Comparison of ENCODE assay signal across 8 cellular contexts in genomic region chr3:151379083-151379734, GRCh38. TPM values are rescaled to one million over a fixed set of nuclear protein-coding genes. Genes with fewer than 3 reads are reported as not detected.
DNase-seq lines count a peak whose midpoint lies in the region; ATAC-seq, FAIRE-seq and TF ChIP-seq lines count a peak whose summit lies in the region.

No MANE protein-coding gene starts in this region.

- no peaks in the 10 kb centered on the region for H3K79me1 ChIP-seq in H1 (ENCODE audit: low read depth, low read length)

- H4K8ac ChIP-seq in H1 (ENCODE audit: extremely low read depth, insufficient read depth, low read length): no peak overlapping the region

- H2BK15ac ChIP-seq in H1 (ENCODE audit: low read length): no peak overlapping the region

- DNase-seq in D341Med (ENCODE audit: low spot score) (peak; percentile 68), GM20000 (ENCODE audit: low spot score) (peak; percentile 13), NCI-H460 (ENCODE audit: extremely low read depth, low read depth) (peak; percentile 1), H1 (ENCODE audit: low read depth in 1 of 2, low spot score in 2 of 2) (peak in 1 of 2 experiments; percentile 63), osteoblast (ENCODE audit: insufficient read length, low spot score, missing footprints) (no peak), SK-N-DZ (ENCODE audit: low spot score) (no peak)

- 44% methylated on average over 4 of the region's 4 CpGs; no CpG with 5 or more reads in 1 of the 2 experiments for WGBS in H1 (ENCODE audit: extremely low coverage in 1 of 2, insufficient coverage in 1 of 2, insufficient read length in 1 of 2, insufficient replicate concordance in 2 of 2, low coverage in 1 of 2, low lambda C conversion rate in 2 of 2, missing lambda C conversion rate in 1 of 2), 2 experiments

- ATAC-seq in HG03280 (IDR thresholded peaks at IDR 0.05; ENCODE audit: unreplicated experiment) (no peak), HG03460 (IDR thresholded peaks at IDR 0.05; ENCODE audit: unreplicated experiment) (no peak)

- H3K9ac ChIP-seq in H1 (replicated peaks in 1 of 4; ENCODE audit: extremely low read depth in 1 of 4, low read depth in 3 of 4, low read length in 3 of 4): no peak overlapping the region

- no peaks in the 10 kb centered on the region for H3K27me3 ChIP-seq in H1 (replicated peaks in 1 of 4; ENCODE audit: control insufficient read depth in 3 of 4, extremely low read depth in 1 of 4, insufficient read depth in 3 of 4, low read length in 3 of 4)
- H3K27me3 ChIP-seq in osteoblast (ENCODE audit: insufficient read depth, low read length): no peaks in the 10 kb centered on the region

- no peak overlapping the region for H3K18ac ChIP-seq in H1 (ENCODE audit: extremely low read depth, low read length)

- H3K56ac ChIP-seq in H1 (replicated peaks; ENCODE audit: insufficient read length, low read depth, low read length): no peak overlapping the region

- no peak overlapping the region for H3K27ac ChIP-seq in H1 (ENCODE audit: low read depth, low read length)
- no peak overlapping the region for H3K27ac ChIP-seq in osteoblast (ENCODE audit: low read depth, low read length)

- H4K20me1 ChIP-seq in H1 (replicated peaks in 1 of 2; ENCODE audit: control insufficient read depth in 1 of 2, insufficient read depth in 2 of 2, low read length in 2 of 2) (no peaks in the 10 kb centered on the region), osteoblast (ENCODE audit: insufficient read depth, low read length) (no peaks in the 10 kb centered on the region)

- peaks cover 0 to 22% (median 1%) of the 10 kb centered on the region in 4 experiments; a peak in 3 of 8 replicates for H3K36me3 ChIP-seq in H1 (ENCODE audit: control insufficient read depth in 2 of 4, insufficient read depth in 4 of 4, low read length in 3 of 4)
- H3K36me3 ChIP-seq in osteoblast (ENCODE audit: insufficient read depth, low read length): no peaks in the 10 kb centered on the region

- TF ChIP-seq RAD21 in H1 (IDR thresholded peaks at IDR 0.05 in 1 of 2, conservative IDR thresholded peaks at IDR 0.05 in 1 of 2; ENCODE audit: low read depth in 2 of 2, low read length in 2 of 2): peak; percentile 61 to 69

- H2AFZ ChIP-seq in H1 (ENCODE audit: low read length) (no peak overlapping the region), osteoblast (ENCODE audit: low read length) (peak overlapping the region; percentile 38)

- H2BK5ac ChIP-seq in H1 (ENCODE audit: low read depth, low read length): no peak overlapping the region

- H3K23ac ChIP-seq in H1 (ENCODE audit: insufficient read length): no peak overlapping the region

- H3K4ac ChIP-seq in H1 (replicated peaks; ENCODE audit: insufficient read length, low read depth, low read length): no peak overlapping the region

- H3K23me2 ChIP-seq in H1 (ENCODE audit: low read depth, low read length): no peaks in the 10 kb centered on the region

- H3K9me3 ChIP-seq in H1 (ENCODE audit: insufficient read depth in 2 of 2, low read depth in 1 of 2, low read length in 1 of 2): no peaks in the 10 kb centered on the region
- H3K9me3 ChIP-seq in osteoblast (ENCODE audit: low read depth, low read length): no peaks in the 10 kb centered on the region

- H2BK120ac ChIP-seq in H1 (replicated peaks; ENCODE audit: low read depth, low read length): no peak overlapping the region

- no peak overlapping the region for H4K5ac ChIP-seq in H1 (ENCODE audit: insufficient read length, low read depth, low read length)

- TF ChIP-seq CTCF in GM20000 (IDR thresholded peaks at IDR 0.05; ENCODE audit: extremely low read depth, missing control alignments): peak; percentile 51
- peak; percentile 72 to 86 (median 81) for TF ChIP-seq CTCF in H1 (IDR thresholded peaks at IDR 0.05; ENCODE audit: control extremely low read depth in 1 of 3, insufficient read depth in 1 of 3, low read depth in 1 of 3, low read length in 3 of 3)
- TF ChIP-seq CTCF in osteoblast (IDR thresholded peaks at IDR 0.05; ENCODE audit: extremely low read depth, low read depth, low read length): peak; percentile 88

- TF ChIP-seq EP300 in H1 (IDR thresholded peaks at IDR 0.05; ENCODE audit: borderline replicate concordance in 1 of 2, low read depth in 2 of 2, low read length in 2 of 2): no peak

- peak; percentile 78 for FAIRE-seq in H1 (lab: Jason Lieb, UNC)

- POLR2A ChIA-PET in H1 (lab: Charles Lee; ENCODE audit: partially characterized antibody): no interaction called here

- H4K91ac ChIP-seq in H1 (replicated peaks; ENCODE audit: insufficient read length, low read length): no peak overlapping the region

- TF ChIP-seq POLR2A in H1 (IDR thresholded peaks at IDR 0.05; ENCODE audit: control extremely low read depth in 1 of 2, low read depth in 2 of 2, low read length in 2 of 2): no peak

- no peak overlapping the region for H2AK5ac ChIP-seq in H1 (ENCODE audit: low read depth, low read length)

- no peak overlapping the region for H2BK20ac ChIP-seq in H1 (ENCODE audit: low read length)

- CTCF ChIA-PET in H1 (lab: Charles Lee; ENCODE audit: partially characterized antibody): interaction anchor here (0.6 to 2.4 kb wide), 30 partner anchors 8 to 538 kb away, joined by 3 to 19 read pairs (median 3); no protein-coding TSS in a partner anchor

- H3K4me2 ChIP-seq in H1 (ENCODE audit: insufficient read depth in 1 of 2, low read depth in 2 of 2, low read length in 2 of 2) (no peak overlapping the region), osteoblast (ENCODE audit: insufficient read depth, low read length) (no peak overlapping the region)

- H2BK12ac ChIP-seq in H1 (ENCODE audit: low read depth, low read length): no peak overlapping the region

- H3K4me1 ChIP-seq in H1 (replicated peaks in 1 of 4; ENCODE audit: control insufficient read depth in 3 of 4, insufficient read depth in 4 of 4, low read length in 3 of 4): no peaks in the 10 kb centered on the region
- peaks cover 5% of the 10 kb centered on the region for H3K4me1 ChIP-seq in osteoblast (ENCODE audit: insufficient read depth, low read length)

- H3K4me3 ChIP-seq in H1 (ENCODE audit: extremely low read depth in 1 of 4, insufficient read depth in 2 of 4, low read depth in 3 of 4, low read length in 4 of 4) (no peak overlapping the region), osteoblast (ENCODE audit: insufficient read depth, low read length) (no peak overlapping the region)

- H3K14ac ChIP-seq in H1 (ENCODE audit: insufficient read length): no peak overlapping the region

- no peaks in the 10 kb centered on the region for H3K79me2 ChIP-seq in H1 (ENCODE audit: control insufficient read depth in 1 of 2, insufficient read depth in 2 of 2, low read length in 2 of 2)
- no peaks in the 10 kb centered on the region for H3K79me2 ChIP-seq in osteoblast (ENCODE audit: insufficient read depth, low read length)

TF ChIP-seq in H1, 55 proteins besides CTCF, POLR2A, EP300 and RAD21 (continues in another document):
- TF ChIP-seq EGR1 (IDR thresholded peaks at IDR 0.05; ENCODE audit: borderline replicate concordance, low read depth, low read length): no peak

RNA-seq across cellular contexts. Expression of gene P2RY12, which starts 5.3 kb away (rescaled TPM):
- not detected in 2 replicates for total RNA-seq in NCI-H460 (2014; rRNA removed; shearing (Covaris generic))
- polyA plus RNA-seq in NCI-H460 (2014; cell fraction: nucleus; rRNA removed): not detected in 2 replicates
- total RNA-seq in H1 (2021; fragmentation: NEBNext Ultra II Directional; extraction: Animal tissue kit (Norgen Biotek cat#: 25700)): not detected in 2 replicates
- polyA plus RNA-seq in H1 (2011; rRNA removed): not detected in 2 replicates
- not detected for polyA plus RNA-seq in H1 (2011; cell fraction: cytosol; rRNA removed)
- not detected for polyA plus RNA-seq in H1 (2011; cell fraction: nucleus; rRNA removed)
- polyA plus RNA-seq in H1 (2012, experiment 1 of 2): not detected in 4 replicates
- polyA plus RNA-seq in H1 (2012, experiment 2 of 2): not detected
- not detected for polyA plus RNA-seq in H1 (2013, experiment 1 of 2)
- polyA plus RNA-seq in H1 (2013, experiment 2 of 2): not detected
- polyA minus RNA-seq in H1 (2011; rRNA and poly(A)+ RNA removed): not detected in 2 replicates
- polyA minus RNA-seq in H1 (2011; cell fraction: cytosol; rRNA and poly(A)+ RNA removed): not detected
- not detected for polyA minus RNA-seq in H1 (2011; cell fraction: nucleus; rRNA and poly(A)+ RNA removed)
- not detected in 2 replicates for total RNA-seq in osteoblast
- polyA plus RNA-seq in SK-N-DZ (2014; cell fraction: cytosol; rRNA removed): not detected in 2 replicates
- polyA plus RNA-seq in SK-N-DZ (2014; cell fraction: nucleus; rRNA removed): not detected in 2 replicates

RNA-seq across cellular contexts. Expression of gene P2RY13, which starts 49.9 kb away (rescaled TPM):
- total RNA-seq in NCI-H460 (2014; rRNA removed; shearing (Covaris generic)): not detected in 2 replicates
- polyA plus RNA-seq in NCI-H460 (2014; cell fraction: nucleus; rRNA removed): not detected in 2 replicates
- total RNA-seq in H1 (2021; fragmentation: NEBNext Ultra II Directional; extraction: Animal tissue kit (Norgen Biotek cat#: 25700)): not detected in 2 replicates
- polyA plus RNA-seq in H1 (2011; rRNA removed): not detected in 2 replicates
- not detected for polyA plus RNA-seq in H1 (2011; cell fraction: cytosol; rRNA removed)
- not detected for polyA plus RNA-seq in H1 (2011; cell fraction: nucleus; rRNA removed)
- polyA plus RNA-seq in H1 (2012, experiment 1 of 2): not detected in 4 replicates
- not detected for polyA plus RNA-seq in H1 (2012, experiment 2 of 2)
- polyA plus RNA-seq in H1 (2013, experiment 1 of 2): not detected
- polyA plus RNA-seq in H1 (2013, experiment 2 of 2): not detected
- not detected in 2 replicates for polyA minus RNA-seq in H1 (2011; rRNA and poly(A)+ RNA removed)
- polyA minus RNA-seq in H1 (2011; cell fraction: cytosol; rRNA and poly(A)+ RNA removed): not detected
- not detected for polyA minus RNA-seq in H1 (2011; cell fraction: nucleus; rRNA and poly(A)+ RNA removed)
- total RNA-seq in osteoblast: not detected in 2 replicates
- not detected in 2 replicates for polyA plus RNA-seq in SK-N-DZ (2014; cell fraction: cytosol; rRNA removed)
- polyA plus RNA-seq in SK-N-DZ (2014; cell fraction: nucleus; rRNA removed): not detected in 2 replicates

Comparison
In these comparisons a context has a peak if more than half of its experiments do, and no peak if none do; other contexts are left out.
1. DNase-seq: peak in D341Med (single experiment), GM20000 (single experiment) and NCI-H460 (single experiment); none in osteoblast (single experiment) and SK-N-DZ (single experiment).
2. Peak in every context shown above with its lines, with median percentiles within 50 percentile points of each other: CTCF ChIP-seq.